ENCODE assay signal across 1 cellular context in the genomic region with DNA sequence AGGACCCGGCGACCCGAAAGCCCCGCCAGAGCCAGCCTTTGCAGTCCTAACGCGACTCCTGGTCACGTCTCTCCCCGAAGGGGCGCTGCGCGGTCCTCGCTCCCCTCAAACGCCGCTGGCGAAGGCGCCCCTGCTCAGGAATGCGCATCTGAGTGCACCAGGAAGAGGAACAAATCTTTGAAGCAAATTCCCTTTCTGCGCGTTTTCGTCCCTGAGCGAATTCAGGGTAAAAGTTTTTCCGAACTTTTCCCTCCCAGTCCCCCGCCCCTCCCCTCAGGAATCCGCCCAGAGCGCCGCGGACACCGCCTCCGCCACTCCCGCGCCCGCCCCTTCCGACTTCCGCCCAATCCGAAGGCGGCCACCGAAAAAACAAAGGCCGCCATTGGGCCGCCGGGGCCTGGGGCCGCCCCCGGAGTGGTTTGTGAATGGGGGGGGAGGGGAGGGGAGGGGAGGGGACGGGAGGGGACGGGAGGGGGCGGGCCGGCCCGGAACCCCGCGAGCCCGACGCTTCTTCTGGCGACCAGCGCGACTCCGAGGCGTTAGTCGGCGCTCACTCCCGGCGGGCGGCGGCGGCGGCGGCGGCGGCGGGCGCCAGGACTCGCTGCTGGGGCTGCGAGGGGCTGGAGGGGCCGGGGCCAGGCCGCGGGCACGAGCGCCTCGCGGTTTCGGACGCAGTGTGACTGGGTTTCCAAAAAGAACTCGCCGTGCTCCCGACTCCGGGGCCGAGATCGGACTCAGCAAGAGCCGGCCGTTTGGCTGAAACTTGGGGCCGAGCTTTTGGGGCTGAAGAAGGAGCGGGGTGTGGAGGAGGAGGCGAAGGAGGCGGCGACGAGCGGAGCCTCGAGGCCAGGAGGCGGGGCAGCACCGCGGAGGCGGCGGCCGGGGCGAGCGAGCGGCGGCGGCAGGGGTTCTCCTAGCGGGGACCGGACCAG.
TF ChIP-seq lines count a peak whose summit lies in the region.

A gene (plus strand): TSS at position 539 of the 932 bp plus-strand sequence. CDS start 793 bp downstream, outside the sequence.

TF ChIP-seq in HepG2, 621 proteins besides CTCF, POLR2A, EP300 and RAD21 (continued from another document and continues in another):
- TF ChIP-seq, protein P1, sequence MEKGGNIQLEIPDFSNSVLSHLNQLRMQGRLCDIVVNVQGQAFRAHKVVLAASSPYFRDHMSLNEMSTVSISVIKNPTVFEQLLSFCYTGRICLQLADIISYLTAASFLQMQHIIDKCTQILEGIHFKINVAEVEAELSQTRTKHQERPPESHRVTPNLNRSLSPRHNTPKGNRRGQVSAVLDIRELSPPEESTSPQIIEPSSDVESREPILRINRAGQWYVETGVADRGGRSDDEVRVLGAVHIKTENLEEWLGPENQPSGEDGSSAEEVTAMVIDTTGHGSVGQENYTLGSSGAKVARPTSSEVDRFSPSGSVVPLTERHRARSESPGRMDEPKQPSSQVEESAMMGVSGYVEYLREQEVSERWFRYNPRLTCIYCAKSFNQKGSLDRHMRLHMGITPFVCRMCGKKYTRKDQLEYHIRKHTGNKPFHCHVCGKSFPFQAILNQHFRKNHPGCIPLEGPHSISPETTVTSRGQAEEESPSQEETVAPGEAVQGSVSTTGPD (CRISPR knock-in tag; IDR thresholded peaks at IDR 0.05): no peak
- TF ChIP-seq TMF1 (CRISPR knock-in tag; IDR thresholded peaks at IDR 0.05; ENCODE audit: low read depth) (0 out of 2 replicates have a peak, but pooled peaks have one; percentile 13), GLI4 (CRISPR knock-in tag; IDR thresholded peaks at IDR 0.05; ENCODE audit: borderline replicate concordance) (no peak), ZNF577 (CRISPR knock-in tag; IDR thresholded peaks at IDR 0.05; ENCODE audit: borderline replicate concordance, low read depth) (no peak), RFX1 (IDR thresholded peaks at IDR 0.05) (no peak), ZNF260 (CRISPR knock-in tag; IDR thresholded peaks at IDR 0.05; ENCODE audit: borderline replicate concordance, low read depth) (no peak), LCORL (IDR thresholded peaks at IDR 0.05) (no peak), LCORL (CRISPR knock-in tag; IDR thresholded peaks at IDR 0.05) (no peak), KDM2A (CRISPR knock-in tag; IDR thresholded peaks at IDR 0.05; ENCODE audit: borderline replicate concordance, low read depth) (peak; percentile 66; the same call in 1 of the 2 replicates), ZNF510 (CRISPR knock-in tag; IDR thresholded peaks at IDR 0.05; ENCODE audit: low read depth) (no peak), SMARCE1 (IDR thresholded peaks at IDR 0.05; ENCODE audit: borderline replicate concordance) (no peak), FOXC1 (CRISPR knock-in tag; IDR thresholded peaks at IDR 0.05; ENCODE audit: borderline replicate concordance) (no peak), KLF13 (CRISPR knock-in tag; IDR thresholded peaks at IDR 0.05) (no peak), ZBTB7B (CRISPR knock-in tag; IDR thresholded peaks at IDR 0.05) (peak; percentile 25; the same call in 1 of the 2 replicates), ZNF496 (CRISPR knock-in tag; IDR thresholded peaks at IDR 0.05; ENCODE audit: insufficient replicate concordance) (no peak), ZNF660 (CRISPR knock-in tag; IDR thresholded peaks at IDR 0.05; ENCODE audit: borderline replicate concordance, low read depth) (no peak), ZFP37 (CRISPR knock-in tag; IDR thresholded peaks at IDR 0.05; ENCODE audit: borderline replicate concordance) (no peak), BRD4 (CRISPR knock-in tag; IDR thresholded peaks at IDR 0.05) (no peak), ZNF891 (CRISPR knock-in tag; IDR thresholded peaks at IDR 0.05) (no peak), HNRNPH1 (optimal IDR thresholded peaks at IDR 0.05; ENCODE audit: low read depth, low read length) (no peak), ADNP (CRISPR knock-in tag; IDR thresholded peaks at IDR 0.05) (no peak), ARHGAP35 (CRISPR knock-in tag; IDR thresholded peaks at IDR 0.05; ENCODE audit: borderline replicate concordance) (no peak), CBX1 (IDR thresholded peaks at IDR 0.05; ENCODE audit: low read depth) (no peak), ZNF501 (CRISPR knock-in tag; IDR thresholded peaks at IDR 0.05) (0 out of 2 replicates have a peak, but pooled peaks have one; percentile 10), ETV5 (CRISPR knock-in tag; IDR thresholded peaks at IDR 0.05; ENCODE audit: borderline replicate concordance) (0 out of 2 replicates have a peak, but pooled peaks have one; percentile 3), NFIC (IDR thresholded peaks at IDR 0.05; ENCODE audit: low read length) (no peak), ZFY (CRISPR knock-in tag; IDR thresholded peaks at IDR 0.05) (peak; percentile 17; the same call in 1 of the 2 replicates), RARG (CRISPR knock-in tag; IDR thresholded peaks at IDR 0.05; ENCODE audit: low read depth) (no peak), KLF12 (CRISPR knock-in tag; IDR thresholded peaks at IDR 0.05; ENCODE audit: borderline replicate concordance) (0 out of 2 replicates have a peak, but pooled peaks have one; percentile 41), PHF5A (CRISPR knock-in tag; IDR thresholded peaks at IDR 0.05; ENCODE audit: low read depth, unreplicated experiment) (no peak), AGO1 (IDR thresholded peaks at IDR 0.05; ENCODE audit: low read depth, low read length, poor library complexity, severe bottlenecking) (peak; percentile 2), KDM6A (CRISPR knock-in tag; IDR thresholded peaks at IDR 0.05; ENCODE audit: low read depth) (no peak), NFATC3 (CRISPR knock-in tag; IDR thresholded peaks at IDR 0.05) (0 out of 2 replicates have a peak, but pooled peaks have one; percentile 27), ZNF615 (CRISPR knock-in tag; IDR thresholded peaks at IDR 0.05; ENCODE audit: borderline replicate concordance) (no peak), KMT2B (CRISPR knock-in tag; IDR thresholded peaks at IDR 0.05) (peak; percentile 6; the same call in 1 of the 2 replicates), GATA4 (IDR thresholded peaks at IDR 0.05; ENCODE audit: borderline replicate concordance, low read depth) (no peak)
- TF ChIP-seq, protein P2, sequence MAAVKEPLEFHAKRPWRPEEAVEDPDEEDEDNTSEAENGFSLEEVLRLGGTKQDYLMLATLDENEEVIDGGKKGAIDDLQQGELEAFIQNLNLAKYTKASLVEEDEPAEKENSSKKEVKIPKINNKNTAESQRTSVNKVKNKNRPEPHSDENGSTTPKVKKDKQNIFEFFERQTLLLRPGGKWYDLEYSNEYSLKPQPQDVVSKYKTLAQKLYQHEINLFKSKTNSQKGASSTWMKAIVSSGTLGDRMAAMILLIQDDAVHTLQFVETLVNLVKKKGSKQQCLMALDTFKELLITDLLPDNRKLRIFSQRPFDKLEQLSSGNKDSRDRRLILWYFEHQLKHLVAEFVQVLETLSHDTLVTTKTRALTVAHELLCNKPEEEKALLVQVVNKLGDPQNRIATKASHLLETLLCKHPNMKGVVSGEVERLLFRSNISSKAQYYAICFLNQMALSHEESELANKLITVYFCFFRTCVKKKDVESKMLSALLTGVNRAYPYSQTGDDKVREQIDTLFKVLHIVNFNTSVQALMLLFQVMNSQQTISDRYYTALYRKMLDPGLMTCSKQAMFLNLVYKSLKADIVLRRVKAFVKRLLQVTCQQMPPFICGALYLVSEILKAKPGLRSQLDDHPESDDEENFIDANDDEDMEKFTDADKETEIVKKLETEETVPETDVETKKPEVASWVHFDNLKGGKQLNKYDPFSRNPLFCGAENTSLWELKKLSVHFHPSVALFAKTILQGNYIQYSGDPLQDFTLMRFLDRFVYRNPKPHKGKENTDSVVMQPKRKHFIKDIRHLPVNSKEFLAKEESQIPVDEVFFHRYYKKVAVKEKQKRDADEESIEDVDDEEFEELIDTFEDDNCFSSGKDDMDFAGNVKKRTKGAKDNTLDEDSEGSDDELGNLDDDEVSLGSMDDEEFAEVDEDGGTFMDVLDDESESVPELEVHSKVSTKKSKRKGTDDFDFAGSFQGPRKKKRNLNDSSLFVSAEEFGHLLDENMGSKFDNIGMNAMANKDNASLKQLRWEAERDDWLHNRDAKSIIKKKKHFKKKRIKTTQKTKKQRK (IDR thresholded peaks at IDR 0.05; ENCODE audit: low read length): no peak
- TF ChIP-seq, protein P3, sequence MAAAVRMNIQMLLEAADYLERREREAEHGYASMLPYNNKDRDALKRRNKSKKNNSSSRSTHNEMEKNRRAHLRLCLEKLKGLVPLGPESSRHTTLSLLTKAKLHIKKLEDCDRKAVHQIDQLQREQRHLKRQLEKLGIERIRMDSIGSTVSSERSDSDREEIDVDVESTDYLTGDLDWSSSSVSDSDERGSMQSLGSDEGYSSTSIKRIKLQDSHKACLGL (CRISPR knock-in tag; IDR thresholded peaks at IDR 0.05): no peak
- TF ChIP-seq, protein P4, sequence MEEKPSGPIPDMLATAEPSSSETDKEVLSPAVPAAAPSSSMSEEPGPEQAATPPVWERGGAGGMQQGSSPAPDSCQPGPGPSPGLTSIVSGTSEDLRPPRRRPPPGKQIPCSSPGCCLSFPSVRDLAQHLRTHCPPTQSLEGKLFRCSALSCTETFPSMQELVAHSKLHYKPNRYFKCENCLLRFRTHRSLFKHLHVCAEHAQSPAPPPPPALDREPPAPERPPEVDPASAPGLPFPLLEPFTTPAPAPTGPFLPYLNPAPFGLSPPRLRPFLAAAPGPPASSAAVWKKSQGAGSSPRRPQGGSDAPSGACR (CRISPR knock-in tag; IDR thresholded peaks at IDR 0.05): no peak
- TF ChIP-seq, protein P5, sequence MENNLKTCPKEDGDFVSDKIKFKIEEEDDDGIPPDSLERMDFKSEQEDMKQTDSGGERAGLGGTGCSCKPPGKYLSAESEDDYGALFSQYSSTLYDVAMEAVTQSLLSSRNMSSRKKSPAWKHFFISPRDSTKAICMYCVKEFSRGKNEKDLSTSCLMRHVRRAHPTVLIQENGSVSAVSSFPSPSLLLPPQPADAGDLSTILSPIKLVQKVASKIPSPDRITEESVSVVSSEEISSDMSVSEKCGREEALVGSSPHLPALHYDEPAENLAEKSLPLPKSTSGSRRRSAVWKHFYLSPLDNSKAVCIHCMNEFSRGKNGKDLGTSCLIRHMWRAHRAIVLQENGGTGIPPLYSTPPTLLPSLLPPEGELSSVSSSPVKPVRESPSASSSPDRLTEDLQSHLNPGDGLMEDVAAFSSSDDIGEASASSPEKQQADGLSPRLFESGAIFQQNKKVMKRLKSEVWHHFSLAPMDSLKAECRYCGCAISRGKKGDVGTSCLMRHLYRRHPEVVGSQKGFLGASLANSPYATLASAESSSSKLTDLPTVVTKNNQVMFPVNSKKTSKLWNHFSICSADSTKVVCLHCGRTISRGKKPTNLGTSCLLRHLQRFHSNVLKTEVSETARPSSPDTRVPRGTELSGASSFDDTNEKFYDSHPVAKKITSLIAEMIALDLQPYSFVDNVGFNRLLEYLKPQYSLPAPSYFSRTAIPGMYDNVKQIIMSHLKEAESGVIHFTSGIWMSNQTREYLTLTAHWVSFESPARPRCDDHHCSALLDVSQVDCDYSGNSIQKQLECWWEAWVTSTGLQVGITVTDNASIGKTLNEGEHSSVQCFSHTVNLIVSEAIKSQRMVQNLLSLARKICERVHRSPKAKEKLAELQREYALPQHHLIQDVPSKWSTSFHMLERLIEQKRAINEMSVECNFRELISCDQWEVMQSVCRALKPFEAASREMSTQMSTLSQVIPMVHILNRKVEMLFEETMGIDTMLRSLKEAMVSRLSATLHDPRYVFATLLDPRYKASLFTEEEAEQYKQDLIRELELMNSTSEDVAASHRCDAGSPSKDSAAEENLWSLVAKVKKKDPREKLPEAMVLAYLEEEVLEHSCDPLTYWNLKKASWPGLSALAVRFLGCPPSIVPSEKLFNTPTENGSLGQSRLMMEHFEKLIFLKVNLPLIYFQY (CRISPR knock-in tag; IDR thresholded peaks at IDR 0.05; ENCODE audit: borderline replicate concordance): no peak
- TF ChIP-seq, protein P6, sequence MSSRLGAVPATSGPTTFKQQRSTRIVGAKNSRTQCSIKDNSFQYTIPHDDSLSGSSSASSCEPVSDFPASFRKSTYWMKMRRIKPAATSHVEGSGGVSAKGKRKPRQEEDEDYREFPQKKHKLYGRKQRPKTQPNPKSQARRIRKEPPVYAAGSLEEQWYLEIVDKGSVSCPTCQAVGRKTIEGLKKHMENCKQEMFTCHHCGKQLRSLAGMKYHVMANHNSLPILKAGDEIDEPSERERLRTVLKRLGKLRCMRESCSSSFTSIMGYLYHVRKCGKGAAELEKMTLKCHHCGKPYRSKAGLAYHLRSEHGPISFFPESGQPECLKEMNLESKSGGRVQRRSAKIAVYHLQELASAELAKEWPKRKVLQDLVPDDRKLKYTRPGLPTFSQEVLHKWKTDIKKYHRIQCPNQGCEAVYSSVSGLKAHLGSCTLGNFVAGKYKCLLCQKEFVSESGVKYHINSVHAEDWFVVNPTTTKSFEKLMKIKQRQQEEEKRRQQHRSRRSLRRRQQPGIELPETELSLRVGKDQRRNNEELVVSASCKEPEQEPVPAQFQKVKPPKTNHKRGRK (CRISPR knock-in tag; IDR thresholded peaks at IDR 0.05): no peak
- TF ChIP-seq, protein P7, sequence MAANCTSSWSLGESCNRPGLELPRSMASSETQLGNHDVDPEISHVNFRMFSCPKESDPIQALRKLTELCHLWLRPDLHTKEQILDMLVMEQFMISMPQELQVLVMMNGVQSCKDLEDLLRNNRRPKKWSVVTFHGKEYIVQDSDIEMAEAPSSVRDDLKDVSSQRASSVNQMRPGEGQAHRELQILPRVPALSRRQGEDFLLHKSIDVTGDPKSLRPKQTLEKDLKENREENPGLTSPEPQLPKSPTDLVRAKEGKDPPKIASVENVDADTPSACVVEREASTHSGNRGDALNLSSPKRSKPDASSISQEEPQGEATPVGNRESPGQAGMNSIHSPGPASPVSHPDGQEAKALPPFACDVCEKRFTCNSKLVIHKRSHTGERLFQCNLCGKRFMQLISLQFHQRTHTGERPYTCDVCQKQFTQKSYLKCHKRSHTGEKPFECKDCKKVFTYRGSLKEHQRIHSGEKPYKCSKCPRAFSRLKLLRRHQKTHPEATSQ (CRISPR knock-in tag; IDR thresholded peaks at IDR 0.05; ENCODE audit: borderline replicate concordance): no peak
- TF ChIP-seq, protein P8, sequence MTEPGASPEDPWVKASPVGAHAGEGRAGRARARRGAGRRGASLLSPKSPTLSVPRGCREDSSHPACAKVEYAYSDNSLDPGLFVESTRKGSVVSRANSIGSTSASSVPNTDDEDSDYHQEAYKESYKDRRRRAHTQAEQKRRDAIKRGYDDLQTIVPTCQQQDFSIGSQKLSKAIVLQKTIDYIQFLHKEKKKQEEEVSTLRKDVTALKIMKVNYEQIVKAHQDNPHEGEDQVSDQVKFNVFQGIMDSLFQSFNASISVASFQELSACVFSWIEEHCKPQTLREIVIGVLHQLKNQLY (CRISPR knock-in tag; IDR thresholded peaks at IDR 0.05): no peak
- TF ChIP-seq, protein P9, sequence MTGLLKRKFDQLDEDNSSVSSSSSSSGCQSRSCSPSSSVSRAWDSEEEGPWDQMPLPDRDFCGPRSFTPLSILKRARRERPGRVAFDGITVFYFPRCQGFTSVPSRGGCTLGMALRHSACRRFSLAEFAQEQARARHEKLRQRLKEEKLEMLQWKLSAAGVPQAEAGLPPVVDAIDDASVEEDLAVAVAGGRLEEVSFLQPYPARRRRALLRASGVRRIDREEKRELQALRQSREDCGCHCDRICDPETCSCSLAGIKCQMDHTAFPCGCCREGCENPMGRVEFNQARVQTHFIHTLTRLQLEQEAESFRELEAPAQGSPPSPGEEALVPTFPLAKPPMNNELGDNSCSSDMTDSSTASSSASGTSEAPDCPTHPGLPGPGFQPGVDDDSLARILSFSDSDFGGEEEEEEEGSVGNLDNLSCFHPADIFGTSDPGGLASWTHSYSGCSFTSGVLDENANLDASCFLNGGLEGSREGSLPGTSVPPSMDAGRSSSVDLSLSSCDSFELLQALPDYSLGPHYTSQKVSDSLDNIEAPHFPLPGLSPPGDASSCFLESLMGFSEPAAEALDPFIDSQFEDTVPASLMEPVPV (CRISPR knock-in tag; IDR thresholded peaks at IDR 0.05): no peak
